1 cellular context compared by ENCODE assay signal in the genomic region with DNA sequence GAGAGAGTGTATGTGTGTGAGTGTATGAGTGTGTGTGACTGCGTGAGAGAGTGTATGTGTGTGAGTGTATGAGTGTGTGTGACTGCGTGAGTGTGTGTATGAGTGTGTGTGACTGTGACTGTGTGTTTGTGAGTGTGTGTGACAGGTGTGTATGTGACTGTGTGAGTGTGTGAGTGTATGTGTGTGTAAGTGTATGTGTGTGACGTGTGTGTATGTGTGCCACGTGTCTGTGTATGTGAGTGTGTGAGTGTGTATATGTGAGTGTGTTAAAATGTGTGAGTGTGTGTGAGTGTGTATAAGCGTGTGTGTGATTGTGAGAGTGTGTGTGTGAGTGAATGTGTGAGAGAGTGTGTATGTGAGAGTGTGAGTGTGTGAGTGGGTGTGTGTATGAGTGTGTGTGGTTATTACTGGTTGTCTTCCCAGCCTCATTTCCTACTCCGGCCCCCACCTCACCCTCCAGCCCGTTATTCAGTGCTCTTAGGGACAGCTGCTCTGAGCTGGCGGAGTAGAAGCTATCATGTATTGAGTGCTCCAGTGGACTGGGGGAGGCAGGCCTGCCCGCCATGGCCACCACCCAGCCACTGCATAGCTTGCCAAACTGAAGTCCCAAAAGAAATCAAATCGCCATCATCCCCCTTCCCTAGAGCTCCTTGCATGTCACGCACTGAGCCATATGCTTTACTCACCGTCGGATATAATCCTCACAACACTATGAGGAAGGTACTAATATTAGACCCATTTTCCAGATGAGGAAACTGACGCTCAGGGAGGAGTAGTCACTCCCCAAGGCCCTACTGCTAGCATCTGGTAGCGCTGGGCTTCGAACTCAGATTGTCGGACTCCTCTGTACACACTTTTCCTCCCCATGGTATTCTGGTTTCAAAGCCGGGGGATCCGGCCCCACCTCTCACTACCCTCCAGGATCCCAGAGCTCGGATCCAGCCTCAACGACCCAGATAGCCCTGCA.
TF ChIP-seq lines count a peak whose summit lies in the region.

No MANE protein-coding gene starts in this region.

TF ChIP-seq in HepG2, 621 proteins besides CTCF, POLR2A, EP300 and RAD21 (continued from another document):
- TF ChIP-seq ZNF251 (CRISPR knock-in tag; IDR thresholded peaks at IDR 0.05) (no peak), ATM (IDR thresholded peaks at IDR 0.05; ENCODE audit: borderline replicate concordance) (peak; percentile 55; the same call in 1 of the 2 replicates), EEA1 (CRISPR knock-in tag; IDR thresholded peaks at IDR 0.05; ENCODE audit: borderline replicate concordance) (no peak), ZMYM3 (CRISPR knock-in tag; IDR thresholded peaks at IDR 0.05) (no peak), SETDB1 (CRISPR knock-in tag; IDR thresholded peaks at IDR 0.05; ENCODE audit: borderline replicate concordance) (no peak), TAF1 (CRISPR knock-in tag; IDR thresholded peaks at IDR 0.05) (no peak), MAZ (IDR thresholded peaks at IDR 0.05; ENCODE audit: borderline replicate concordance, low read depth, low read length) (no peak), MAZ (CRISPR knock-in tag; IDR thresholded peaks at IDR 0.05; ENCODE audit: low read depth) (no peak), FOXA1 (IDR thresholded peaks at IDR 0.05) (peak; percentile 59), FOXA1 (CRISPR knock-in tag; IDR thresholded peaks at IDR 0.05) (no peak), ZNF230 (CRISPR knock-in tag; IDR thresholded peaks at IDR 0.05) (no peak), ZNF362 (CRISPR knock-in tag; IDR thresholded peaks at IDR 0.05; ENCODE audit: borderline replicate concordance) (no peak), GZF1 (CRISPR knock-in tag; IDR thresholded peaks at IDR 0.05) (no peak), CHD4 (IDR thresholded peaks at IDR 0.05; ENCODE audit: borderline replicate concordance, low read length) (no peak), IKZF1 (IDR thresholded peaks at IDR 0.05) (0 out of 2 replicates have a peak, but pooled peaks have one; percentile 67), SMARCE1 (IDR thresholded peaks at IDR 0.05; ENCODE audit: borderline replicate concordance) (no peak)
- TF ChIP-seq, protein P1, sequence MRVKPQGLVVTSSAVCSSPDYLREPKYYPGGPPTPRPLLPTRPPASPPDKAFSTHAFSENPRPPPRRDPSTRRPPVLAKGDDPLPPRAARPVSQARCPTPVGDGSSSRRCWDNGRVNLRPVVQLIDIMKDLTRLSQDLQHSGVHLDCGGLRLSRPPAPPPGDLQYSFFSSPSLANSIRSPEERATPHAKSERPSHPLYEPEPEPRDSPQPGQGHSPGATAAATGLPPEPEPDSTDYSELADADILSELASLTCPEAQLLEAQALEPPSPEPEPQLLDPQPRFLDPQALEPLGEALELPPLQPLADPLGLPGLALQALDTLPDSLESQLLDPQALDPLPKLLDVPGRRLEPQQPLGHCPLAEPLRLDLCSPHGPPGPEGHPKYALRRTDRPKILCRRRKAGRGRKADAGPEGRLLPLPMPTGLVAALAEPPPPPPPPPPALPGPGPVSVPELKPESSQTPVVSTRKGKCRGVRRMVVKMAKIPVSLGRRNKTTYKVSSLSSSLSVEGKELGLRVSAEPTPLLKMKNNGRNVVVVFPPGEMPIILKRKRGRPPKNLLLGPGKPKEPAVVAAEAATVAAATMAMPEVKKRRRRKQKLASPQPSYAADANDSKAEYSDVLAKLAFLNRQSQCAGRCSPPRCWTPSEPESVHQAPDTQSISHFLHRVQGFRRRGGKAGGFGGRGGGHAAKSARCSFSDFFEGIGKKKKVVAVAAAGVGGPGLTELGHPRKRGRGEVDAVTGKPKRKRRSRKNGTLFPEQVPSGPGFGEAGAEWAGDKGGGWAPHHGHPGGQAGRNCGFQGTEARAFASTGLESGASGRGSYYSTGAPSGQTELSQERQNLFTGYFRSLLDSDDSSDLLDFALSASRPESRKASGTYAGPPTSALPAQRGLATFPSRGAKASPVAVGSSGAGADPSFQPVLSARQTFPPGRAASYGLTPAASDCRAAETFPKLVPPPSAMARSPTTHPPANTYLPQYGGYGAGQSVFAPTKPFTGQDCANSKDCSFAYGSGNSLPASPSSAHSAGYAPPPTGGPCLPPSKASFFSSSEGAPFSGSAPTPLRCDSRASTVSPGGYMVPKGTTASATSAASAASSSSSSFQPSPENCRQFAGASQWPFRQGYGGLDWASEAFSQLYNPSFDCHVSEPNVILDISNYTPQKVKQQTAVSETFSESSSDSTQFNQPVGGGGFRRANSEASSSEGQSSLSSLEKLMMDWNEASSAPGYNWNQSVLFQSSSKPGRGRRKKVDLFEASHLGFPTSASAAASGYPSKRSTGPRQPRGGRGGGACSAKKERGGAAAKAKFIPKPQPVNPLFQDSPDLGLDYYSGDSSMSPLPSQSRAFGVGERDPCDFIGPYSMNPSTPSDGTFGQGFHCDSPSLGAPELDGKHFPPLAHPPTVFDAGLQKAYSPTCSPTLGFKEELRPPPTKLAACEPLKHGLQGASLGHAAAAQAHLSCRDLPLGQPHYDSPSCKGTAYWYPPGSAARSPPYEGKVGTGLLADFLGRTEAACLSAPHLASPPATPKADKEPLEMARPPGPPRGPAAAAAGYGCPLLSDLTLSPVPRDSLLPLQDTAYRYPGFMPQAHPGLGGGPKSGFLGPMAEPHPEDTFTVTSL (CRISPR knock-in tag; IDR thresholded peaks at IDR 0.05; ENCODE audit: borderline replicate concordance) = no peak
- TF ChIP-seq, protein P2, sequence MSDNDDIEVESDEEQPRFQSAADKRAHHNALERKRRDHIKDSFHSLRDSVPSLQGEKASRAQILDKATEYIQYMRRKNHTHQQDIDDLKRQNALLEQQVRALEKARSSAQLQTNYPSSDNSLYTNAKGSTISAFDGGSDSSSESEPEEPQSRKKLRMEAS (IDR thresholded peaks at IDR 0.05) = no peak
- TF ChIP-seq, protein P3, sequence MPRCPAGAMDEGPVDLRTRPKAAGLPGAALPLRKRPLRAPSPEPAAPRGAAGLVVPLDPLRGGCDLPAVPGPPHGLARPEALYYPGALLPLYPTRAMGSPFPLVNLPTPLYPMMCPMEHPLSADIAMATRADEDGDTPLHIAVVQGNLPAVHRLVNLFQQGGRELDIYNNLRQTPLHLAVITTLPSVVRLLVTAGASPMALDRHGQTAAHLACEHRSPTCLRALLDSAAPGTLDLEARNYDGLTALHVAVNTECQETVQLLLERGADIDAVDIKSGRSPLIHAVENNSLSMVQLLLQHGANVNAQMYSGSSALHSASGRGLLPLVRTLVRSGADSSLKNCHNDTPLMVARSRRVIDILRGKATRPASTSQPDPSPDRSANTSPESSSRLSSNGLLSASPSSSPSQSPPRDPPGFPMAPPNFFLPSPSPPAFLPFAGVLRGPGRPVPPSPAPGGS (CRISPR knock-in tag; IDR thresholded peaks at IDR 0.05) = no peak
